Comparison of ENCODE assay signal across 8 cellular contexts in genomic region chr1:32351859-32352745, GRCh38. TPM values are rescaled to one million over a fixed set of nuclear protein-coding genes. Genes with fewer than 3 reads are reported as not detected.
A peak's percentile ranks its signal among the peaks of the same experiment; 100 is the strongest.
DNase-seq lines count a peak whose midpoint lies in the region; ATAC-seq and TF ChIP-seq lines count a peak whose summit lies in the region.

No MANE protein-coding gene starts in this region.

- POLR2A ChIA-PET in Caco-2 (lab: Charles Lee): interaction anchor here (1.0 to 2.6 kb wide), 2 partner anchors 16 to 42 kb away, joined by 5 to 17 read pairs; partner anchors contain the start of genes BSDC1 and MARCKSL1
- POLR2A ChIA-PET in T-cell (lab: Charles Lee): interaction anchor here in 1 of 2 donors (0.6 to 1.0 kb wide), 2 partner anchors 33 to 107 kb away, joined by 4 read pairs; no protein-coding TSS in a partner anchor

- H3K36me3 Mint-ChIP-seq in Caco-2 (ENCODE audit: insufficient read depth, unreplicated experiment) (peaks cover 8% of the 10 kb centered on the region), T-cell (no peaks in the 10 kb centered on the region), nephron progenitor cell (ENCODE audit: low read depth) (no peaks in the 10 kb centered on the region)

- H3K4me1 Mint-ChIP-seq in Caco-2 (ENCODE audit: low read depth, unreplicated experiment): peaks cover 13% of the 10 kb centered on the region
- peaks cover 34 to 63% (median 47%) of the 10 kb centered on the region in 3 donors for H3K4me1 Mint-ChIP-seq in T-cell
- peaks cover 46% of the 10 kb centered on the region for H3K4me1 Mint-ChIP-seq in nephron progenitor cell

- H3K4me3 Mint-ChIP-seq in Caco-2 (ENCODE audit: unreplicated experiment): peak overlapping the region; percentile 75
- H3K4me3 Mint-ChIP-seq in T-cell: peak overlapping the region; percentile 70 to 80 (median 78)
- H3K4me3 Mint-ChIP-seq in nephron progenitor cell: peak overlapping the region; percentile 77

- ATAC-seq in T-cell (replicated peaks in 1 of 4): no peak
- no peak for ATAC-seq in HG03280 (IDR thresholded peaks at IDR 0.05; ENCODE audit: unreplicated experiment)

- peak in 1 of 2 experiments; percentile 55 for DNase-seq in Caco-2
- no peak for DNase-seq in HFF-Myc (ENCODE audit: extremely low read depth, low read depth)
- no peak for DNase-seq in T-cell
- peak; percentile 56 for DNase-seq in fibroblast of pulmonary artery (ENCODE audit: low read depth)
- no peak for DNase-seq in nephron progenitor cell
- DNase-seq in DMS114 treated with DMSO at 0.1 percent for 48 hours (lab: John Stamatoyannopoulos, UW; ENCODE audit: unreplicated experiment): no peak
- no peak for DNase-seq in iPS-NIHi11 (ENCODE audit: low spot score)

- H3K36me3 ChIP-seq in Caco-2 (ENCODE audit: control insufficient read depth, insufficient read depth, low read length): no peaks in the 10 kb centered on the region; the same call in 1 of the 2 replicates

- intact Hi-C loops in Caco-2 (cut with micrococcal nuclease; ENCODE audit: unreplicated experiment): loop anchor here (5.0 kb wide), 1 partner anchor 135 kb away; no protein-coding TSS in a partner anchor

- H3K4me3 ChIP-seq in Caco-2 (ENCODE audit: low read depth, low read length) (peak overlapping the region; percentile 59), HFF-Myc (replicated peaks; ENCODE audit: low read depth, low read length) (peak overlapping the region; percentile 58), fibroblast of pulmonary artery (replicated peaks; ENCODE audit: low read depth, low read length) (peak overlapping the region; percentile 64)

- peaks cover 4% of the 10 kb centered on the region; the same call in 1 of the 2 replicates for H3K4me1 ChIP-seq in Caco-2

- BruUV-seq in Caco-2 (replicated peaks; lab: Mats Ljungman, UMichigan): TSS peak; percentile 39

- H3K27me3 Mint-ChIP-seq in Caco-2 (ENCODE audit: insufficient read depth, unreplicated experiment): no peaks in the 10 kb centered on the region
- no peaks in the 10 kb centered on the region for H3K27me3 Mint-ChIP-seq in T-cell
- H3K27me3 Mint-ChIP-seq in nephron progenitor cell (ENCODE audit: low read depth, poor library complexity): peaks cover 4% of the 10 kb centered on the region

- no peaks in the 10 kb centered on the region for H3K27me3 ChIP-seq in Caco-2 (replicated peaks; ENCODE audit: control insufficient read depth, insufficient read depth, low read length)

- CTCF ChIA-PET in Caco-2 (lab: Charles Lee) (interaction anchor here (0.5 to 2.1 kb wide), 6 partner anchors 47 to 714 kb away, joined by 3 to 10 read pairs (median 4); partner anchors contain the start of genes HDAC1 and RBBP4), T-cell (lab: Charles Lee) (interaction anchor here in 1 of 2 donors (0.9 to 1.4 kb wide), 2 partner anchors 8 to 42 kb away, joined by 3 to 5 read pairs; partner anchors contain the start of gene BSDC1)

- H3K27ac Mint-ChIP-seq in Caco-2 (ENCODE audit: unreplicated experiment) (no peak overlapping the region), T-cell (peak overlapping the region; percentile 23 to 75), nephron progenitor cell (peak overlapping the region; percentile 86)

- H3K9me3 ChIP-seq in Caco-2: no peaks in the 10 kb centered on the region

- TF ChIP-seq CTCF in Caco-2 (IDR thresholded peaks at IDR 0.05; ENCODE audit: insufficient read depth in 1 of 2, low read depth in 1 of 2, low read length in 1 of 2, severe bottlenecking in 1 of 2, unreplicated experiment in 1 of 2) (peak in 1 of 2 experiments; percentile 18), HFF-Myc (IDR thresholded peaks at IDR 0.05; ENCODE audit: low read depth, low read length, missing control alignments) (no peak), fibroblast of pulmonary artery (IDR thresholded peaks at IDR 0.05; ENCODE audit: low read length, missing control alignments) (no peak), nephron progenitor cell (IDR thresholded peaks at IDR 0.05) (no peak)

- H3K9me3 Mint-ChIP-seq in Caco-2 (ENCODE audit: unreplicated experiment) (no peaks in the 10 kb centered on the region), T-cell (no peaks in the 10 kb centered on the region), nephron progenitor cell (peaks cover 16% of the 10 kb centered on the region)

RNA-seq across cellular contexts. Expression of gene FAM229A, which starts 10.2 kb away (rescaled TPM):
- total RNA-seq in Caco-2 (2022): 2.1 and 2.6 TPM in 2 replicates
- total RNA-seq in T-cell: 10 to 100 TPM; 27.0 to 43.0 (median 32.0) TPM

RNA-seq across cellular contexts. Expression of gene TSSK3, which starts 10.2 kb away (rescaled TPM):
- total RNA-seq in Caco-2 (2022): 2.5 and 2.6 TPM in 2 replicates
- 1 to 10 TPM in 3 of 5 donors, under 1 TPM in 1, not detected in 1; 0.65 to 4.3 (median 2.3) TPM for total RNA-seq in T-cell

RNA-seq across cellular contexts. Expression of gene MARCKSL1, which starts 16.1 kb away (rescaled TPM):
- total RNA-seq in Caco-2 (2022) (150 and 159 TPM in 2 replicates), T-cell (10 to 100 TPM; 28.1 to 46.5 (median 41.4) TPM)

RNA-seq across cellular contexts. Expression of gene BSDC1, which starts 42.1 kb away (rescaled TPM):
- total RNA-seq in Caco-2 (2022) (32.5 and 33.2 TPM in 2 replicates), T-cell (100 to 1,000 TPM in 3 of 5 donors, 10 to 100 TPM in 2; 93.4 to 190 (median 105) TPM)
